In the genomic region with DNA sequence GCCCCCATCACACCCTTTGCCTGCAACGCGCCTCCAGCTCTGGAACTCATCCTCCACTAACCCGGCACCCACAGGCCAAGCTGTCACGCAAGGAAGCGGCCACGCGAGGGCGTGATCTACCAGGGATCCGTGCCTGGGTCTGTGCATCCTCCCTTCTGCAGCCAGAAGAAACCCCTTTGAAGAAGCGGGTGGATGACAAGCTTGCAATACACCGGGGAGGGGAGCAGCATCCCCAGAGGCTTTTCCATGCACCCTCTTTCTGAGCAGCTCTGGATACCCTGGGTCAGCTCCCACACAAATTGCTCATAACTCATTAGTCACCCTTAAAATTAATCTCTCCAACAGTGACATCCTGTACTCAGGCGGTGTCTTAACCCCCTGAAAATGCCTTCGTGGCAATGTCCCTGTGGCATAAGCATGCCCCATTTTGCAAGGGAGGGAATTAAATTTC, we compare ENCODE assay signal across 8 cellular contexts. TPM values are rescaled to one million over a fixed set of nuclear protein-coding genes. Genes with fewer than 3 reads are reported as not detected.
DNase-seq lines count a peak whose midpoint lies in the region; ATAC-seq and TF ChIP-seq lines count a peak whose summit lies in the region.

No MANE protein-coding gene starts in this region.

- intact Hi-C loops in spleen (cut with DNase I; ENCODE audit: low total_unique reads): no loop called here

- H3K9me3 ChIP-seq in spleen: no peaks in the 10 kb centered on the region

- 11 to 21% (median 17%) methylated on average over 10 to 13 of the region's 13 CpGs for WGBS in spleen, 5 donors

- H3K4me3 ChIP-seq in LNCaP clone FGC (ENCODE audit: low read depth, low read length) (no peak overlapping the region), spleen (no peak overlapping the region)

- no peak overlapping the region for H3K27ac ChIP-seq in spleen

- CTCF ChIA-PET in GM10248 (lab: Yijun Ruan, JAX): interaction anchor here (0.8 to 8.0 kb wide), 17 partner anchors 9 to 595 kb away, joined by 3 to 76 read pairs (median 4); no protein-coding TSS in a partner anchor

- DNase-seq in GM10248 (ENCODE audit: extremely low spot score) (peak; percentile 68), LNCaP clone FGC (ENCODE audit: low read depth) (no peak), T-helper 22 cell (ENCODE audit: low read depth) (peak; percentile 34), amniotic epithelial cell (ENCODE audit: low read depth) (peak; percentile 58), hippocampal formation (lab: John Stamatoyannopoulos, UW) (peak; percentile 56 to 59), spleen (peak; percentile 89)

- TF ChIP-seq POLR2A in spleen (IDR thresholded peaks at IDR 0.05): no peak

- POLR2A ChIA-PET in GM10248 (lab: Yijun Ruan, JAX): no interaction called here

- ATAC-seq in HG03469 (IDR thresholded peaks at IDR 0.05; ENCODE audit: unreplicated experiment) (no peak), HG03280 (IDR thresholded peaks at IDR 0.05; ENCODE audit: unreplicated experiment) (no peak)

- H3K27me3 ChIP-seq in spleen (replicated peaks in 1 of 7): peaks cover 0 to 17% (median 0%) of the 10 kb centered on the region in 7 donors

- no peaks in the 10 kb centered on the region for H3K36me3 ChIP-seq in spleen

- no peaks in the 10 kb centered on the region for H3K4me1 ChIP-seq in spleen

- TF ChIP-seq CTCF in GM10248 (IDR thresholded peaks at IDR 0.05; ENCODE audit: control extremely low read depth, extremely low read depth, low read depth, missing control alignments) (peak; percentile 67), LNCaP clone FGC (IDR thresholded peaks at IDR 0.05; ENCODE audit: control insufficient read depth, extremely low read depth, insufficient read depth) (peak; percentile 91), spleen (IDR thresholded peaks at IDR 0.05 in 8 of 11, conservative IDR thresholded peaks at IDR 0.05 in 3 of 11) (peak; percentile 29 to 75 (median 50))

RNA-seq across cellular contexts. Expression of gene PDCL3, which starts 47.6 kb away (rescaled TPM):
- total RNA-seq in spleen: 10 to 100 TPM in 6 of 7 donors, 1 to 10 TPM in 1; 9.4 to 17.1 (median 12.5) TPM
- 10 to 100 TPM; 19.3 to 25.1 (median 22.7) TPM for polyA plus RNA-seq in spleen
